ENCODE assay signal across 3 cellular contexts in the genomic region with DNA sequence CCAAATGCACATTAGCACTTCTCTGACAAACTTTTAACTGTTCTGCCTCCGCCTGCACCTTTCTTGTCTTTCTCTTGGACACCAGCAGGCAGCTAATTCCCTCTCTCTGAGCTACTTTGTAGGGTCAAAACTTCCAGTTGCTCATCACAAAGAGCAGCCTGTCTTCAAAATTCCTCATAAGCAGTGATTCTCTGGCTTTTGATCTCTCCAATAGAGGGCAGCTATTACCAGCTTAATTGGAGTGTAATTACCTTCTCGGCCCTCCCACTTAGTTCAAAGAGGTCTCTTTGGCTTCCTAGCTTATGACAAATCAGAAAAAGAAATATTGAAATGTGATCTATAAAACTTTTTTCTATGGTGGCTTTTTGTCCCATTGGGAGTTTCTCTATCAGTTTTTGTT.
TF ChIP-seq lines count a peak whose summit lies in the region.

No MANE protein-coding gene starts in this region.

TF ChIP-seq in Ishikawa, 13 proteins besides CTCF, POLR2A, EP300 and RAD21:
- TF ChIP-seq CEBPB (IDR thresholded peaks at IDR 0.05) = no peak
- TF ChIP-seq, protein P1, sequence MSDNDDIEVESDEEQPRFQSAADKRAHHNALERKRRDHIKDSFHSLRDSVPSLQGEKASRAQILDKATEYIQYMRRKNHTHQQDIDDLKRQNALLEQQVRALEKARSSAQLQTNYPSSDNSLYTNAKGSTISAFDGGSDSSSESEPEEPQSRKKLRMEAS (IDR thresholded peaks at IDR 0.05) = no peak

TF ChIP-seq in GM12878, 131 proteins besides CTCF, POLR2A, EP300 and RAD21:
- TF ChIP-seq SMC3 (IDR thresholded peaks at IDR 0.05; ENCODE audit: borderline replicate concordance, low read length) = peak; percentile 30; the same call in 1 of the 2 replicates
- TF ChIP-seq BRCA1 (IDR thresholded peaks at IDR 0.05; ENCODE audit: low read depth, low read length) = no peak

TF ChIP-seq in liver, 16 proteins besides CTCF, POLR2A, EP300 and RAD21:
- TF ChIP-seq HNF4G (IDR thresholded peaks at IDR 0.05) (no peak), RXRA (IDR thresholded peaks at IDR 0.05) (peak in 1 of 2 donors; percentile 7), HNF4A (conservative IDR thresholded peaks at IDR 0.05) (peak; percentile 6 to 37), TAF1 (conservative IDR thresholded peaks at IDR 0.05) (no peak)
TF ChIP-seq in liver: peak in this region for 2.
